ENCODE assay signal across 13 cellular contexts in genomic region chr9:107172979-107173347, GRCh38.
DNase-seq lines count a peak whose midpoint lies in the region; ATAC-seq, FAIRE-seq and TF ChIP-seq lines count a peak whose summit lies in the region.
"Had no signal": no experiment of that assay in that cellular context is flagged by ENCODE, and none has a peak within 500 bp of the region (broad histone marks: within the 10 kb centered on the region; RNA-seq: fewer than 3 reads in every experiment).

No MANE protein-coding gene starts in this region.

- TF ChIP-seq CTCF in GM12865 (IDR thresholded peaks at IDR 0.05; ENCODE audit: insufficient read depth, low read depth, low read length, missing control alignments) (no peak), kidney (IDR thresholded peaks at IDR 0.05; ENCODE audit: borderline replicate concordance, extremely low read depth, insufficient read depth) (no peak)

- H3K27ac ChIP-seq in kidney (ENCODE audit: low read depth in 2 of 2, low read length in 2 of 2), result no peak overlapping the region

- no peaks in the 10 kb centered on the region for H3K9me3 ChIP-seq in kidney (ENCODE audit: control insufficient read depth in 1 of 2, low read length in 2 of 2)

- no peaks in the 10 kb centered on the region for H3K4me1 ChIP-seq in kidney (ENCODE audit: control insufficient read depth in 1 of 2, insufficient read depth in 1 of 2, low read depth in 1 of 2, low read length in 2 of 2)

- no peak for FAIRE-seq in kidney (lab: Jason Lieb, UNC)

- H3K9ac ChIP-seq in kidney (ENCODE audit: low read length in 2 of 2), result no peak overlapping the region

- H3K4me3 ChIP-seq in GM12865 (ENCODE audit: low read depth, low read length) (no peak overlapping the region), kidney (ENCODE audit: low read length in 2 of 2) (no peak overlapping the region)
- H3K4me3 ChIP-seq: K562 had no signal

- intact Hi-C loops in kidney (cut with DNase I), result no loop called here

- ATAC-seq in GM19025 (IDR thresholded peaks at IDR 0.05; ENCODE audit: low read depth, unreplicated experiment) (peak; percentile 40), HG02642 (IDR thresholded peaks at IDR 0.05; ENCODE audit: poor library complexity, unreplicated experiment) (peak; percentile 39), HG03432 (IDR thresholded peaks at IDR 0.05; ENCODE audit: unreplicated experiment) (peak; percentile 60), GM21737 (IDR thresholded peaks at IDR 0.05; ENCODE audit: unreplicated experiment) (no peak)

- H3K36me3 ChIP-seq in kidney (ENCODE audit: control insufficient read depth in 1 of 2, insufficient read depth in 2 of 2, low read length in 2 of 2), result no peaks in the 10 kb centered on the region

- peak; percentile 65 for DNase-seq in GM12865 (ENCODE audit: low read depth)
- no peak for DNase-seq in T-helper 9 cell
- no peak for DNase-seq in kidney
- no peak for DNase-seq in nucleus accumbens (lab: John Stamatoyannopoulos, UW)
- DNase-seq: activated naive CD4-positive, alpha-beta T cell treated with anti-CD3 and anti-CD28 coated beads, Interleukin-2, amount 10 ng/mL, durations not matched to agents 7 days and 5 days; DMS53; NCI-H187 treated with DMSO at 0.1 percent for 48 hours; stimulated activated CD4-positive, alpha-beta T cell treated with anti-CD3 and anti-CD28 coated beads, Interleukin-2, amount 100 ng/mL, for 48 hours had no signal
